15 cellular contexts compared by ENCODE assay signal in genomic region chr5:173751266-173751600, GRCh38.
"Had no signal": no experiment of that assay in that cellular context is flagged by ENCODE, and none has a peak within 500 bp of the region (broad histone marks: within the 10 kb centered on the region; RNA-seq: fewer than 3 reads in every experiment).

No MANE protein-coding gene starts in this region.

- H3K36me3 Mint-ChIP-seq: activated naive CD4-positive, alpha-beta T cell treated with anti-CD3 and anti-CD28 coated beads, Interleukin-2, amount 50 U/mL, for 24 hours had no signal

- H3K4me3 Mint-ChIP-seq: activated naive CD4-positive, alpha-beta T cell treated with anti-CD3 and anti-CD28 coated beads, Interleukin-2, amount 50 U/mL, for 24 hours; activated T-cell treated with anti-CD3 and anti-CD28 coated beads, Interleukin-2, amount 50 U/mL, for 24 hours; nephron progenitor cell had no signal

- DNase-seq: activated effector memory CD4-positive, alpha-beta T cell treated with Interleukin-2 at 50 U/mL for 16 hours; activated T-cell treated with anti-CD3 and anti-CD28 coated beads, Interleukin-2, amount 50 U/mL, for 24 hours; caudate nucleus; effector CD4-positive, alpha-beta T cell; foreskin melanocyte; islet precursor cell; left lung; mesenchymal stem cell; nephron progenitor cell; ovary; sigmoid colon; stimulated activated CD4-positive, alpha-beta T cell treated with anti-CD3 and anti-CD28 coated beads, Interleukin-2, amount 100 ng/mL, for 24 hours; stimulated activated naive CD8-positive, alpha-beta T cell treated with anti-CD3 and anti-CD28 coated beads, Interleukin-15, Interleukin-2, amounts not matched to agents 100 U/mL and 50 U/mL, for 24 hours had no signal

- H3K27me3 Mint-ChIP-seq: activated T-cell treated with anti-CD3 and anti-CD28 coated beads, Interleukin-2, amount 50 U/mL, for 24 hours had no signal

- H3K9me3 Mint-ChIP-seq: activated naive CD4-positive, alpha-beta T cell treated with anti-CD3 and anti-CD28 coated beads, Interleukin-2, amount 50 U/mL, for 24 hours; activated T-cell treated with anti-CD3 and anti-CD28 coated beads, Interleukin-2, amount 50 U/mL, for 24 hours had no signal

- H3K27ac Mint-ChIP-seq: activated naive CD4-positive, alpha-beta T cell treated with anti-CD3 and anti-CD28 coated beads, Interleukin-2, amount 50 U/mL, for 24 hours; activated T-cell treated with anti-CD3 and anti-CD28 coated beads, Interleukin-2, amount 50 U/mL, for 24 hours had no signal

- H3K4me1 Mint-ChIP-seq: activated naive CD4-positive, alpha-beta T cell treated with anti-CD3 and anti-CD28 coated beads, Interleukin-2, amount 50 U/mL, for 24 hours had no signal

- ATAC-seq: activated CD4-positive, CD25-positive, alpha-beta regulatory T cell treated with anti-CD3 and anti-CD28 coated beads, Interleukin-2, amount 50 U/mL, for 24 hours; left lung; stimulated activated naive CD8-positive, alpha-beta T cell treated with anti-CD3 and anti-CD28 coated beads, Interleukin-15, Interleukin-2, amounts not matched to agents 100 U/mL and 50 U/mL, for 24 hours had no signal
